15 cellular contexts compared by ENCODE assay signal in genomic region chr1:209611771-209612570, GRCh38. TPM values are rescaled to one million over a fixed set of nuclear protein-coding genes. Genes with fewer than 3 reads are reported as not detected.
DNase-seq lines count a peak whose midpoint lies in the region; ATAC-seq and TF ChIP-seq lines count a peak whose summit lies in the region.
"Had no signal": no experiment of that assay in that cellular context is flagged by ENCODE, and none has a peak within 500 bp of the region (broad histone marks: within the 10 kb centered on the region; RNA-seq: fewer than 3 reads in every experiment).

No MANE protein-coding gene starts in this region.

- TF ChIP-seq CTCF in natural killer cell (IDR thresholded peaks at IDR 0.05), result no peak

- no peaks in the 10 kb centered on the region for H3K27me3 Mint-ChIP-seq in natural killer cell (ENCODE audit: low read depth in 2 of 2)
- no peaks in the 10 kb centered on the region for H3K27me3 Mint-ChIP-seq in natural killer cell treated with Interleukin-12 subunit alpha and Interleukin-12 subunit beta and Interleukin-15 and Interleukin-18, amount 100 ng/mL, for 72 hours

- H3K4me3 Mint-ChIP-seq in natural killer cell, result no peak overlapping the region
- no peak overlapping the region for H3K4me3 Mint-ChIP-seq in natural killer cell treated with Interleukin-12 subunit alpha and Interleukin-12 subunit beta and Interleukin-15 and Interleukin-18, amount 100 ng/mL, for 72 hours
- H3K4me3 Mint-ChIP-seq: IgD-negative memory B cell, mesothelial cell of epicardium had no signal

- no peaks in the 10 kb centered on the region for H3K36me3 Mint-ChIP-seq in natural killer cell
- no peaks in the 10 kb centered on the region for H3K36me3 Mint-ChIP-seq in natural killer cell treated with Interleukin-12 subunit alpha and Interleukin-12 subunit beta and Interleukin-15 and Interleukin-18, amount 100 ng/mL, for 72 hours
- H3K36me3 Mint-ChIP-seq: IgD-negative memory B cell had no signal

- ATAC-seq in natural killer cell, result peak in 2 of 3 donors; percentile 18 to 68
- ATAC-seq in natural killer cell treated with Interleukin-12 subunit alpha and Interleukin-12 subunit beta and Interleukin-15 and Interleukin-18, amount 100 ng/mL, for 72 hours, result no peak
- no peak for ATAC-seq in GM19351 (IDR thresholded peaks at IDR 0.05; ENCODE audit: unreplicated experiment)

- peak overlapping the region; percentile 100 for H3K27ac ChIP-seq in epithelial cell of prostate
- H3K27ac ChIP-seq: stomach had no signal

- H3K27ac Mint-ChIP-seq in natural killer cell, result no peak overlapping the region
- no peak overlapping the region for H3K27ac Mint-ChIP-seq in natural killer cell treated with Interleukin-12 subunit alpha and Interleukin-12 subunit beta and Interleukin-15 and Interleukin-18, amount 100 ng/mL, for 72 hours
- H3K27ac Mint-ChIP-seq: IgD-negative memory B cell, mesothelial cell of epicardium had no signal

- H3K4me1 Mint-ChIP-seq in natural killer cell, result no peaks in the 10 kb centered on the region
- peaks cover 0 to 3% of the 10 kb centered on the region in 2 donors for H3K4me1 Mint-ChIP-seq in natural killer cell treated with Interleukin-12 subunit alpha and Interleukin-12 subunit beta and Interleukin-15 and Interleukin-18, amount 100 ng/mL, for 72 hours (ENCODE audit: low read depth in 2 of 2)
- H3K4me1 Mint-ChIP-seq: mesothelial cell of epicardium had no signal

- intact Hi-C loops in natural killer cell (cut with micrococcal nuclease), result no loop called here

- no peak for DNase-seq in natural killer cell
- DNase-seq in natural killer cell treated with Interleukin-12 subunit alpha and Interleukin-12 subunit beta and Interleukin-15 and Interleukin-18, amount 100 ng/mL, for 72 hours (ENCODE audit: low spot score), result no peak
- peak; percentile 56 for DNase-seq in HT1080 (ENCODE audit: low read depth)
- no peak for DNase-seq in epithelial cell of prostate (ENCODE audit: low read depth, low spot score)
- DNase-seq in COLO668 (lab: John Stamatoyannopoulos, UW; ENCODE audit: unreplicated experiment), result no peak
- no peak for DNase-seq in GDM1 (lab: John Stamatoyannopoulos, UW)
- no peak for DNase-seq in COLO829 (ENCODE audit: low spot score)
- DNase-seq: activated naive CD4-positive, alpha-beta T cell treated with Interleukin-2 at 50 U/mL for 16 hours; NCI-H1417; NCI-H446; nucleus accumbens; stomach had no signal

- no peaks in the 10 kb centered on the region for H3K9me3 Mint-ChIP-seq in natural killer cell
- no peaks in the 10 kb centered on the region for H3K9me3 Mint-ChIP-seq in natural killer cell treated with Interleukin-12 subunit alpha and Interleukin-12 subunit beta and Interleukin-15 and Interleukin-18, amount 100 ng/mL, for 72 hours
- H3K9me3 Mint-ChIP-seq: IgD-negative memory B cell, mesothelial cell of epicardium had no signal

RNA-seq across cellular contexts. Expression of gene CAMK1G, which starts 28.5 kb away (rescaled TPM):
- not detected for total RNA-seq in natural killer cell
- total RNA-seq in natural killer cell treated with Interleukin-12 subunit alpha and Interleukin-12 subunit beta and Interleukin-15 and Interleukin-18, amount 100 ng/mL, for 72 hours, result not detected
- total RNA-seq in HT1080 (2014; rRNA removed; shearing (Covaris generic)), result not detected in 2 replicates
- 0.05 and 0.13 TPM in 2 replicates for polyA plus RNA-seq in HT1080 (2015; cell fraction: cytosol; rRNA removed)
- not detected in 2 replicates for polyA plus RNA-seq in HT1080 (2015; cell fraction: nucleus; rRNA removed)
- polyA plus RNA-seq: IgD-negative memory B cell had no signal

RNA-seq across cellular contexts. Expression of gene LAMB3, which starts 40.3 kb away (rescaled TPM):
- total RNA-seq in natural killer cell, result 1 to 10 TPM; 1.2 to 2.3 (median 1.4) TPM
- total RNA-seq in natural killer cell treated with Interleukin-12 subunit alpha and Interleukin-12 subunit beta and Interleukin-15 and Interleukin-18, amount 100 ng/mL, for 72 hours, result 1 to 10 TPM; 1.1 to 1.2 TPM
- 387 and 423 TPM in 2 replicates for total RNA-seq in HT1080 (2014; rRNA removed; shearing (Covaris generic))
- 327 and 332 TPM in 2 replicates for polyA plus RNA-seq in HT1080 (2015; cell fraction: cytosol; rRNA removed)
- 1,463 and 1,478 TPM in 2 replicates for polyA plus RNA-seq in HT1080 (2015; cell fraction: nucleus; rRNA removed)
- polyA plus RNA-seq: IgD-negative memory B cell had no signal

Comparison
In these comparisons a context has a peak if more than half of its experiments do, and no peak if none do; other contexts are left out.
1. ATAC-seq: peak in natural killer cell (2 of 3); none in natural killer cell treated with Interleukin-12 subunit alpha and Interleukin-12 subunit beta and Interleukin-15 and Interleukin-18, amount 100 ng/mL, for 72 hours (0 of 2) and GM19351 (single experiment).
2. RNA of gene LAMB3, which starts 40.3 kb away (total RNA-seq): 387 to 423 TPM in HT1080; 1.2 to 2.3 TPM in natural killer cell and 1.1 to 1.2 TPM in natural killer cell treated with Interleukin-12 subunit alpha and Interleukin-12 subunit beta and Interleukin-15 and Interleukin-18, amount 100 ng/mL, for 72 hours; every median in the first group is over 100 times any median in the second.